In the genomic region with DNA sequence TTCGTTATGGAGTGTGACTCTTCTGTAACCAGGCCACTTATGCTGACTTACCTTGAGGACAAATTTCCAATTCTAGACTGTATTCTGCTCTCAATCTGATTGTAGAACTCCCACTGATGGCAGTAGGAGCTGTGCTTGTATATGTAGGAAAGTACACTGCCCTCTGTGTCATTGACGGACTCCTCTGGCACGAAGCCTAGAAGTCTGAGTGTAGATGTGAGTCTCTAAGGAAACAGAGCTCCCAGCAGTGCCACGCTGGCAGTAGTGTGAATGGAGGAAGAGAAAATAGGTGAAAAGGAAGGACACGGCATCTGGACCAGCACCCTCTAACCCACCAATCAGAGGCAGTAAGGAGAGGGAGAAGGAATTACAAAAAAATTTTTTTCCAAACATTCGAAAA, we compare ENCODE assay signal across 8 cellular contexts.
A peak's percentile ranks its signal among the peaks of the same experiment; 100 is the strongest.
DNase-seq lines count a peak whose midpoint lies in the region; ATAC-seq and TF ChIP-seq lines count a peak whose summit lies in the region.

No MANE protein-coding gene starts in this region.

- peaks cover 2% of the 10 kb centered on the region for H3K4me1 ChIP-seq in ovary (ENCODE audit: insufficient read depth)
- peaks cover 0 to 15% (median 0%) of the 10 kb centered on the region in 3 donors for H3K4me1 ChIP-seq in esophagus squamous epithelium

- DNase-seq in COR-L47 (lab: John Stamatoyannopoulos, UW) (peak; percentile 76), NCI-H446 (lab: John Stamatoyannopoulos, UW) (peak; percentile 68 to 88), fibroblast of peridontal ligament (ENCODE audit: extremely low read depth) (peak; percentile 96), ovary (peak; percentile 52 to 72 (median 64)), esophagus squamous epithelium (lab: John Stamatoyannopoulos, UW) (no peak)
- DNase-seq in activated effector memory CD4-positive, alpha-beta T cell treated with anti-CD3 and anti-CD28 coated beads, Interleukin-2, amount 50 U/mL, for 16 hours: no peak

- ATAC-seq in GM18519 (IDR thresholded peaks at IDR 0.05; ENCODE audit: low FRiP score, unreplicated experiment) (no peak), GM21619 (IDR thresholded peaks at IDR 0.05; ENCODE audit: unreplicated experiment) (no peak)

- TF ChIP-seq POLR2A in ovary (IDR thresholded peaks at IDR 0.05) (no peak), esophagus squamous epithelium (IDR thresholded peaks at IDR 0.05) (no peak)

- H3K27ac ChIP-seq in ovary (no peak overlapping the region), esophagus squamous epithelium (no peak overlapping the region)

- H3K27me3 ChIP-seq in ovary: no peaks in the 10 kb centered on the region
- H3K27me3 ChIP-seq in esophagus squamous epithelium: no peaks in the 10 kb centered on the region

- H3K9me3 ChIP-seq in ovary (no peaks in the 10 kb centered on the region), esophagus squamous epithelium (no peaks in the 10 kb centered on the region)

- TF ChIP-seq EP300 in ovary (IDR thresholded peaks at IDR 0.05): no peak

- intact Hi-C loops in ovary (cut with DNase I) (no loop called here), esophagus squamous epithelium (cut with DNase I) (no loop called here)

- H3K36me3 ChIP-seq in ovary (no peaks in the 10 kb centered on the region), esophagus squamous epithelium (no peaks in the 10 kb centered on the region)

- H3K4me3 ChIP-seq in ovary (no peak overlapping the region), esophagus squamous epithelium (no peak overlapping the region)

- WGBS in ovary, 3 donors: 30 to 40% (median 33%) methylated on average over 6 of the region's 6 CpGs
- 24 to 33% methylated on average over 6 of the region's 6 CpGs for WGBS in esophagus squamous epithelium, 2 donors

- no peak for TF ChIP-seq CTCF in ovary (IDR thresholded peaks at IDR 0.05)
- no peak for TF ChIP-seq CTCF in esophagus squamous epithelium (IDR thresholded peaks at IDR 0.05)

Comparison
In these comparisons a context has a peak if more than half of its experiments do, and no peak if none do; other contexts are left out.
1. DNase-seq: peak in COR-L47 (single experiment), NCI-H446 (2 of 2), fibroblast of peridontal ligament (single experiment) and ovary (5 of 5); none in activated effector memory CD4-positive, alpha-beta T cell treated with anti-CD3 and anti-CD28 coated beads, Interleukin-2, amount 50 U/mL, for 16 hours (single experiment) and esophagus squamous epithelium (single experiment).